Comparison of ENCODE assay signal across 29 cellular contexts in genomic region chr17:74309902-74310301, GRCh38. TPM values are rescaled to one million over a fixed set of nuclear protein-coding genes. Genes with fewer than 3 reads are reported as not detected.
"Had no signal": no experiment of that assay in that cellular context is flagged by ENCODE, and none has a peak within 500 bp of the region (broad histone marks: within the 10 kb centered on the region; RNA-seq: fewer than 3 reads in every experiment).

No MANE protein-coding gene starts in this region.

- H3K27ac Mint-ChIP-seq: activated CD8-positive, alpha-beta T cell treated with anti-CD3 and anti-CD28 coated beads for 36 hours; activated naive CD4-positive, alpha-beta T cell treated with anti-CD3 and anti-CD28 coated beads, Interleukin-2, amount 50 U/mL, for 24 hours; activated T-cell treated with anti-CD3 and anti-CD28 coated beads, Interleukin-2, amount 50 U/mL, for 72 hours had no signal

- H3K4me3 Mint-ChIP-seq: activated CD8-positive, alpha-beta T cell treated with anti-CD3 and anti-CD28 coated beads for 36 hours; activated naive CD4-positive, alpha-beta T cell treated with anti-CD3 and anti-CD28 coated beads, Interleukin-2, amount 50 U/mL, for 24 hours; activated T-cell treated with anti-CD3 and anti-CD28 coated beads, Interleukin-2, amount 50 U/mL, for 72 hours had no signal

- H3K9me3 Mint-ChIP-seq: activated naive CD4-positive, alpha-beta T cell treated with anti-CD3 and anti-CD28 coated beads, Interleukin-2, amount 50 U/mL, for 24 hours had no signal

- H3K36me3 Mint-ChIP-seq: activated naive CD4-positive, alpha-beta T cell treated with anti-CD3 and anti-CD28 coated beads, Interleukin-2, amount 50 U/mL, for 24 hours had no signal

- H3K27me3 Mint-ChIP-seq: activated naive CD4-positive, alpha-beta T cell treated with anti-CD3 and anti-CD28 coated beads, Interleukin-2, amount 50 U/mL, for 24 hours had no signal

- ATAC-seq: activated CD4-positive, CD25-positive, alpha-beta regulatory T cell treated with anti-CD3 and anti-CD28 coated beads, Interleukin-2, amount 50 U/mL, for 24 hours; activated CD8-positive, alpha-beta T cell treated with anti-CD3 and anti-CD28 coated beads for 36 hours; activated T-cell treated with anti-CD3 and anti-CD28 coated beads, Interleukin-2, amount 50 U/mL, for 72 hours had no signal

- DNase-seq: activated CD4-positive, alpha-beta T cell treated with anti-CD3 and anti-CD28 coated beads for 4 hours; activated CD8-positive, alpha-beta memory T cell treated with anti-CD3 and anti-CD28 coated beads, Interleukin-2, amount 50 U/mL, for 4 hours; activated CD8-positive, alpha-beta T cell treated with anti-CD3 and anti-CD28 coated beads for 36 hours; activated effector memory CD4-positive, alpha-beta T cell treated with Interleukin-2 at 50 U/mL for 16 hours; activated naive CD4-positive, alpha-beta T cell; activated T-cell treated with anti-CD3 and anti-CD28 coated beads, Interleukin-2, amount 50 U/mL, for 72 hours; aorta; central memory CD4-positive, alpha-beta T cell; MM.1S; NCI-H1105; NCI-H1436; NCI-H1694 treated with DMSO at 0.1 percent for 48 hours; NCI-H2029 treated with DMSO at 0.1 percent for 48 hours; NCI-H2227 treated with DMSO at 0.1 percent for 48 hours; NCI-H446 treated with DMSO at 0.1 percent for 48 hours; NCI-H526; NCI-H82; Right ventricle myocardium superior; SJCRH30; SK-N-SH; T-helper 1 cell; WERI-Rb-1 had no signal

- H3K4me1 ChIP-seq: breast epithelium, SJCRH30 had no signal

- H3K4me1 Mint-ChIP-seq: activated naive CD4-positive, alpha-beta T cell treated with anti-CD3 and anti-CD28 coated beads, Interleukin-2, amount 50 U/mL, for 24 hours had no signal

- H3K27ac ChIP-seq: breast epithelium, SJCRH30, WERI-Rb-1 had no signal

- H3K9ac ChIP-seq: SK-N-SH had no signal

- H3K4me2 ChIP-seq: SK-N-SH had no signal

- H3K9me3 ChIP-seq: SJCRH30, SK-N-SH had no signal

- H3K4me3 ChIP-seq: breast epithelium, SJCRH30 had no signal

- H3K36me3 ChIP-seq: breast epithelium, SJCRH30, WERI-Rb-1 had no signal

RNA-seq across cellular contexts. Expression of gene KIF19, which starts 16.1 kb away (rescaled TPM):
- total RNA-seq: chondrocyte, OCI-LY7, RPMI7951, SJCRH30 had no signal
- polyA plus RNA-seq: aorta, SK-N-SH had no signal

RNA-seq across cellular contexts. Expression of gene DNAI2, which starts 35.9 kb away (rescaled TPM):
- total RNA-seq: aorta, breast epithelium, chondrocyte, OCI-LY7, Right ventricle myocardium superior, RPMI7951, SJCRH30 had no signal
- polyA plus RNA-seq: aorta, SK-N-SH had no signal

RNA-seq across cellular contexts. Expression of gene BTBD17, which starts 51.8 kb away (rescaled TPM):
- total RNA-seq: activated CD8-positive, alpha-beta T cell treated with anti-CD3 and anti-CD28 coated beads for 36 hours; activated T-cell treated with anti-CD3 and anti-CD28 coated beads, Interleukin-2, amount 50 U/mL, for 72 hours; aorta; breast epithelium; chondrocyte; OCI-LY7; Right ventricle myocardium superior; RPMI7951; SJCRH30; T-helper 2 cell treated with Interferon-gamma antibody and Interleukin-4, amounts not matched to agents 100 ng/mL and 5 ng/mL, for 36 hours had no signal
- polyA plus RNA-seq: aorta, SK-N-SH had no signal

RNA-seq across cellular contexts. Expression of gene GPR142, which starts 57.4 kb away (rescaled TPM):
- total RNA-seq: activated CD8-positive, alpha-beta T cell treated with anti-CD3 and anti-CD28 coated beads for 36 hours; activated T-cell treated with anti-CD3 and anti-CD28 coated beads, Interleukin-2, amount 50 U/mL, for 72 hours; breast epithelium; chondrocyte; OCI-LY7; Right ventricle myocardium superior; RPMI7951; SJCRH30; T-helper 2 cell treated with Interferon-gamma antibody and Interleukin-4, amounts not matched to agents 100 ng/mL and 5 ng/mL, for 36 hours had no signal
- polyA plus RNA-seq: aorta, SK-N-SH had no signal
